6 cellular contexts compared by ENCODE assay signal in the genomic region with DNA sequence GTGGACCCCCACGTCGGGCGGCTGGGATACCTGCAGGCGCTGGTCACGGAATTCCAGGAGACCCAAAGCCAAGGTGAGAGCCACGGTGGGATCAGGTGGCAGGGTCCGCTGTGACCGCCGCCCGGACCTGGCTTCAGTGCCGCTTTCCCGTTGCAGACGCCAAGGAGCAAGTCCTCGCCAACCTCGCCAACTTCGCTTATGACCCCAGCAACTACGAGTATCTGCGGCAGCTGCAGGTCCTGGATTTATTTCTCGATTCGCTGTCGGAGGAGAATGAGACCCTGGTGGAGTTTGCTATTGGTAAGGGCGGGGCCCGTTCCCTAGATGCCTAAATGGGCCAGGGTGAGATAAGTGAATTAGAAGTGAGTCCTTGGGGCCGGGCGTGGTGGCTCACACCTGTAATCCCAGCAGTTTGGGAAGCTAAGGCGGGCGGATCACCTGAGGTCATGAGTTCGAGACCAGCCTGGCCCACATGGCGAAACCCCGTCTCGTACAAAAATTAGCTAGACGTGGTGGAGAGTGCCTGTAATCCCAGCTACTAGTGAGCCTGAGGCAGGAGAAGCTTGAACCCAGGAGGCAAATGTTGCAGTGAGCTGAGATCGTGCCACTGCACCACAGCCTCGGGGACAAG. TPM values are rescaled to one million over a fixed set of nuclear protein-coding genes. Genes with fewer than 3 reads are reported as not detected.
DNase-seq lines count a peak whose midpoint lies in the region; ATAC-seq lines count a peak whose summit lies in the region.

No MANE protein-coding gene starts in this region.

- peaks cover 18% of the 10 kb centered on the region for H3K4me1 ChIP-seq in HAP-1

- H3K36me3 Mint-ChIP-seq in activated T-cell treated with anti-CD3 and anti-CD28 coated beads, Interleukin-2, amount 50 U/mL, for 4 hours (ENCODE audit: insufficient read depth): peaks cover 7% of the 10 kb centered on the region
- peaks cover 4% of the 10 kb centered on the region for H3K36me3 Mint-ChIP-seq in memory B cell

- no peaks in the 10 kb centered on the region for H3K27me3 Mint-ChIP-seq in activated T-cell treated with anti-CD3 and anti-CD28 coated beads, Interleukin-2, amount 50 U/mL, for 4 hours (ENCODE audit: low read depth)
- H3K27me3 Mint-ChIP-seq in memory B cell: no peaks in the 10 kb centered on the region

- in situ Hi-C loops in HAP-1 (cut with MboI; ENCODE audit: low sequenced_read_pairs): loop anchor here (25.0 kb wide), 1 partner anchor 302 kb away; a partner anchor contains a TSS

- H3K36me3 ChIP-seq in HAP-1 (replicated peaks): peaks cover 9% of the 10 kb centered on the region; the same call in 1 of the 2 replicates

- peaks cover 36% of the 10 kb centered on the region for H3K4me1 Mint-ChIP-seq in activated T-cell treated with anti-CD3 and anti-CD28 coated beads, Interleukin-2, amount 50 U/mL, for 4 hours (ENCODE audit: low read depth)
- peaks cover 25% of the 10 kb centered on the region for H3K4me1 Mint-ChIP-seq in memory B cell

- H3K9me3 Mint-ChIP-seq in activated T-cell treated with anti-CD3 and anti-CD28 coated beads, Interleukin-2, amount 50 U/mL, for 4 hours: no peaks in the 10 kb centered on the region
- H3K9me3 Mint-ChIP-seq in memory B cell: no peaks in the 10 kb centered on the region

- peak in 1 of 2 donors; percentile 6 for ATAC-seq in activated T-cell treated with anti-CD3 and anti-CD28 coated beads, Interleukin-2, amount 50 U/mL, for 4 hours
- ATAC-seq in memory B cell (ENCODE audit: low read depth): no peak
- no peak for ATAC-seq in GM21423 (IDR thresholded peaks at IDR 0.05; ENCODE audit: unreplicated experiment)

- peak overlapping the region; percentile 65 for H3K4me3 ChIP-seq in HAP-1

- H3K27ac Mint-ChIP-seq in memory B cell: peak overlapping the region; percentile 42

- no peaks in the 10 kb centered on the region for H3K27me3 ChIP-seq in HAP-1 (ENCODE audit: low read depth)

- H3K4me3 Mint-ChIP-seq in activated T-cell treated with anti-CD3 and anti-CD28 coated beads, Interleukin-2, amount 50 U/mL, for 4 hours: peak overlapping the region; percentile 89
- H3K4me3 Mint-ChIP-seq in memory B cell: peak overlapping the region; percentile 87

- H3K9me3 ChIP-seq in HAP-1: no peaks in the 10 kb centered on the region

- DNase-seq in HAP-1 (ENCODE audit: low spot score in 2 of 2) (peak in 1 of 2 experiments; percentile 53), memory B cell (ENCODE audit: low spot score in 2 of 2) (no peak), UCSD-AML1 (lab: John Stamatoyannopoulos, UW; ENCODE audit: unreplicated experiment) (no peak)
- no peak for DNase-seq in activated T-cell treated with anti-CD3 and anti-CD28 coated beads, Interleukin-2, amount 50 U/mL, for 4 hours
- DNase-seq in activated CD4-positive, alpha-beta T cell treated with anti-CD3 and anti-CD28 coated beads, Interleukin-2, amount 50 U/mL, for 48 hours: no peak

RNA-seq across cellular contexts. Expression of a gene that starts 0.7 kb away (rescaled TPM):
- total RNA-seq in activated T-cell treated with anti-CD3 and anti-CD28 coated beads, Interleukin-2, amount 50 U/mL, for 4 hours: 10 to 100 TPM; 13.2 to 14.4 (median 13.7) TPM

RNA-seq across cellular contexts. Expression of a gene that starts 21.1 kb away (rescaled TPM):
- total RNA-seq in activated T-cell treated with anti-CD3 and anti-CD28 coated beads, Interleukin-2, amount 50 U/mL, for 4 hours: 100 to 1,000 TPM in 1 of 3 donors, 10 to 100 TPM in 2; 91.0 to 103 (median 91.4) TPM

RNA-seq across cellular contexts. Expression of a gene that starts 22.7 kb away (rescaled TPM):
- total RNA-seq in activated T-cell treated with anti-CD3 and anti-CD28 coated beads, Interleukin-2, amount 50 U/mL, for 4 hours: 1 to 10 TPM in 1 of 3 donors, under 1 TPM in 2; 0.53 to 1.2 (median 0.55) TPM

RNA-seq across cellular contexts. Expression of a gene that starts 43.9 kb away (rescaled TPM):
- total RNA-seq in activated T-cell treated with anti-CD3 and anti-CD28 coated beads, Interleukin-2, amount 50 U/mL, for 4 hours: 100 to 1,000 TPM; 161 to 182 (median 167) TPM
